1 cellular context compared by ENCODE assay signal in genomic region chr18:3075491-3075890, GRCh38.
TF ChIP-seq lines count a peak whose summit lies in the region.

No MANE protein-coding gene starts in this region.

TF ChIP-seq in K562, 482 proteins besides CTCF, POLR2A, EP300 and RAD21 (continued from another document):
- no peak for TF ChIP-seq SREBF1 (IDR thresholded peaks at IDR 0.05; ENCODE audit: borderline replicate concordance, low read depth, low read length)
- no peak for TF ChIP-seq MAFK (IDR thresholded peaks at IDR 0.05; ENCODE audit: low read length)
- TF ChIP-seq ZNF282 (CRISPR knock-in tag; IDR thresholded peaks at IDR 0.05) = no peak
- TF ChIP-seq ZNF277 (CRISPR knock-in tag; IDR thresholded peaks at IDR 0.05; ENCODE audit: borderline replicate concordance) = no peak
- no peak for TF ChIP-seq HOMEZ (CRISPR knock-in tag; IDR thresholded peaks at IDR 0.05)
- TF ChIP-seq ZNF239 (CRISPR knock-in tag; IDR thresholded peaks at IDR 0.05) = no peak
- TF ChIP-seq TAL1 (IDR thresholded peaks at IDR 0.05) = no peak
TF ChIP-seq in K562: peak in this region for 0.
